2 cellular contexts compared by ENCODE assay signal in the genomic region with DNA sequence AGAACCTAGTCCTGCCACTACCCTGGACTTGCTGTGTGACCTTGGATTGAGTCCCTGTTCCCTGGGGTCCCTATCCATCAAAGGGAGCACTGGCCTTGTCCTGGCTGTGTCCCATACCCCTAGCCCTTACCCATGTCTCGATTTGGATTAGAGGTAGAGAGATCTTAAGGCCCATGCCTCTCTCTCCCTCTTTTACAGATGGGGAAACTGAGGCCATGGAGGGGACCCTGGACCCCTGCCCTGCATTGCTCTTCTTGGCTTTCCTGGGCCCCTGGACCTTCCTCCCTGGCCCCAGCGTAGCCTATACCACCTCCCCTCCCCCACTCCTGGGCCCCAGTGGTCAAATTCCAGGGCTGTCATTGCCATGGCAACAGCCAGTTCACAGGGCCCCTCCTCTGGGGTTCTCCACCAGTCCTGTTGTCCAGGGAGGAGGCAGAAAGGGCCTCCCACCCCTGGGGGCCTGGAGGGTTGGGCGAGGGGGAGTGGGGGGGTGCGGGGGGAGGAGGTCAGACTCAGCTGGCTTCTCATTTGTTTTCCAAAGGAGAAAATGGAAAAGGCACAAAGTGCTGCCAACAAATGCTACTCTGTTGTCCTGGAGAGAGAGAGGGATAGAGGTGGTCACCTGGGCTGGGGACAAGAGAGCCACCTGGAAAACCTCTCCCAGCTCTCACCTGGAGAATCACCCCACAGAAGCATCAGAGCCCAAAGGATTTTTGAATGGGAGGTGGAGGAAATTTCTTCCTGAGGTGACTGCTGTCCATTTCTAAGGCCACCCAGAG.
A peak's percentile ranks its signal among the peaks of the same experiment; 100 is the strongest.
TF ChIP-seq lines count a peak whose summit lies in the region.

No MANE protein-coding gene starts in this region.

TF ChIP-seq in SK-N-SH, 30 proteins besides CTCF, POLR2A, EP300 and RAD21:
- TF ChIP-seq, protein P1, sequence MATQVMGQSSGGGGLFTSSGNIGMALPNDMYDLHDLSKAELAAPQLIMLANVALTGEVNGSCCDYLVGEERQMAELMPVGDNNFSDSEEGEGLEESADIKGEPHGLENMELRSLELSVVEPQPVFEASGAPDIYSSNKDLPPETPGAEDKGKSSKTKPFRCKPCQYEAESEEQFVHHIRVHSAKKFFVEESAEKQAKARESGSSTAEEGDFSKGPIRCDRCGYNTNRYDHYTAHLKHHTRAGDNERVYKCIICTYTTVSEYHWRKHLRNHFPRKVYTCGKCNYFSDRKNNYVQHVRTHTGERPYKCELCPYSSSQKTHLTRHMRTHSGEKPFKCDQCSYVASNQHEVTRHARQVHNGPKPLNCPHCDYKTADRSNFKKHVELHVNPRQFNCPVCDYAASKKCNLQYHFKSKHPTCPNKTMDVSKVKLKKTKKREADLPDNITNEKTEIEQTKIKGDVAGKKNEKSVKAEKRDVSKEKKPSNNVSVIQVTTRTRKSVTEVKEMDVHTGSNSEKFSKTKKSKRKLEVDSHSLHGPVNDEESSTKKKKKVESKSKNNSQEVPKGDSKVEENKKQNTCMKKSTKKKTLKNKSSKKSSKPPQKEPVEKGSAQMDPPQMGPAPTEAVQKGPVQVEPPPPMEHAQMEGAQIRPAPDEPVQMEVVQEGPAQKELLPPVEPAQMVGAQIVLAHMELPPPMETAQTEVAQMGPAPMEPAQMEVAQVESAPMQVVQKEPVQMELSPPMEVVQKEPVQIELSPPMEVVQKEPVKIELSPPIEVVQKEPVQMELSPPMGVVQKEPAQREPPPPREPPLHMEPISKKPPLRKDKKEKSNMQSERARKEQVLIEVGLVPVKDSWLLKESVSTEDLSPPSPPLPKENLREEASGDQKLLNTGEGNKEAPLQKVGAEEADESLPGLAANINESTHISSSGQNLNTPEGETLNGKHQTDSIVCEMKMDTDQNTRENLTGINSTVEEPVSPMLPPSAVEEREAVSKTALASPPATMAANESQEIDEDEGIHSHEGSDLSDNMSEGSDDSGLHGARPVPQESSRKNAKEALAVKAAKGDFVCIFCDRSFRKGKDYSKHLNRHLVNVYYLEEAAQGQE (IDR thresholded peaks at IDR 0.05; ENCODE audit: low read depth, low read length): no peak
- TF ChIP-seq GATA2 (CRISPR knock-in tag; IDR thresholded peaks at IDR 0.05) (no peak), NRF1 (IDR thresholded peaks at IDR 0.05; ENCODE audit: low read depth, low read length) (no peak), FOXM1 (IDR thresholded peaks at IDR 0.05; ENCODE audit: low read depth) (no peak), TAF1 (IDR thresholded peaks at IDR 0.05; ENCODE audit: borderline replicate concordance, low read depth, low read length) (no peak), TEAD4 (IDR thresholded peaks at IDR 0.05; ENCODE audit: borderline replicate concordance, insufficient read depth) (0 out of 2 replicates have a peak, but pooled peaks have one; percentile 24)
- TF ChIP-seq, protein P2, sequence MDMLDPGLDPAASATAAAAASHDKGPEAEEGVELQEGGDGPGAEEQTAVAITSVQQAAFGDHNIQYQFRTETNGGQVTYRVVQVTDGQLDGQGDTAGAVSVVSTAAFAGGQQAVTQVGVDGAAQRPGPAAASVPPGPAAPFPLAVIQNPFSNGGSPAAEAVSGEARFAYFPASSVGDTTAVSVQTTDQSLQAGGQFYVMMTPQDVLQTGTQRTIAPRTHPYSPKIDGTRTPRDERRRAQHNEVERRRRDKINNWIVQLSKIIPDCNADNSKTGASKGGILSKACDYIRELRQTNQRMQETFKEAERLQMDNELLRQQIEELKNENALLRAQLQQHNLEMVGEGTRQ (IDR thresholded peaks at IDR 0.05; ENCODE audit: borderline replicate concordance, low read depth, low read length): no peak
- TF ChIP-seq, protein P3, sequence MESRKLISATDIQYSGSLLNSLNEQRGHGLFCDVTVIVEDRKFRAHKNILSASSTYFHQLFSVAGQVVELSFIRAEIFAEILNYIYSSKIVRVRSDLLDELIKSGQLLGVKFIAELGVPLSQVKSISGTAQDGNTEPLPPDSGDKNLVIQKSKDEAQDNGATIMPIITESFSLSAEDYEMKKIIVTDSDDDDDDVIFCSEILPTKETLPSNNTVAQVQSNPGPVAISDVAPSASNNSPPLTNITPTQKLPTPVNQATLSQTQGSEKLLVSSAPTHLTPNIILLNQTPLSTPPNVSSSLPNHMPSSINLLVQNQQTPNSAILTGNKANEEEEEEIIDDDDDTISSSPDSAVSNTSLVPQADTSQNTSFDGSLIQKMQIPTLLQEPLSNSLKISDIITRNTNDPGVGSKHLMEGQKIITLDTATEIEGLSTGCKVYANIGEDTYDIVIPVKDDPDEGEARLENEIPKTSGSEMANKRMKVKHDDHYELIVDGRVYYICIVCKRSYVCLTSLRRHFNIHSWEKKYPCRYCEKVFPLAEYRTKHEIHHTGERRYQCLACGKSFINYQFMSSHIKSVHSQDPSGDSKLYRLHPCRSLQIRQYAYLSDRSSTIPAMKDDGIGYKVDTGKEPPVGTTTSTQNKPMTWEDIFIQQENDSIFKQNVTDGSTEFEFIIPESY (IDR thresholded peaks at IDR 0.05; ENCODE audit: borderline replicate concordance, low read depth): no peak
- TF ChIP-seq, protein P4, sequence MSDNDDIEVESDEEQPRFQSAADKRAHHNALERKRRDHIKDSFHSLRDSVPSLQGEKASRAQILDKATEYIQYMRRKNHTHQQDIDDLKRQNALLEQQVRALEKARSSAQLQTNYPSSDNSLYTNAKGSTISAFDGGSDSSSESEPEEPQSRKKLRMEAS (IDR thresholded peaks at IDR 0.05; ENCODE audit: low read depth): no peak
TF ChIP-seq in SK-N-SH: peak in this region for 1.

TF ChIP-seq in SK-N-SH treated with all-trans-retinoic acid at 6 μM for 48 hours, 23 proteins besides CTCF, POLR2A, EP300 and RAD21 (continued from another document):
- TF ChIP-seq, protein P5, sequence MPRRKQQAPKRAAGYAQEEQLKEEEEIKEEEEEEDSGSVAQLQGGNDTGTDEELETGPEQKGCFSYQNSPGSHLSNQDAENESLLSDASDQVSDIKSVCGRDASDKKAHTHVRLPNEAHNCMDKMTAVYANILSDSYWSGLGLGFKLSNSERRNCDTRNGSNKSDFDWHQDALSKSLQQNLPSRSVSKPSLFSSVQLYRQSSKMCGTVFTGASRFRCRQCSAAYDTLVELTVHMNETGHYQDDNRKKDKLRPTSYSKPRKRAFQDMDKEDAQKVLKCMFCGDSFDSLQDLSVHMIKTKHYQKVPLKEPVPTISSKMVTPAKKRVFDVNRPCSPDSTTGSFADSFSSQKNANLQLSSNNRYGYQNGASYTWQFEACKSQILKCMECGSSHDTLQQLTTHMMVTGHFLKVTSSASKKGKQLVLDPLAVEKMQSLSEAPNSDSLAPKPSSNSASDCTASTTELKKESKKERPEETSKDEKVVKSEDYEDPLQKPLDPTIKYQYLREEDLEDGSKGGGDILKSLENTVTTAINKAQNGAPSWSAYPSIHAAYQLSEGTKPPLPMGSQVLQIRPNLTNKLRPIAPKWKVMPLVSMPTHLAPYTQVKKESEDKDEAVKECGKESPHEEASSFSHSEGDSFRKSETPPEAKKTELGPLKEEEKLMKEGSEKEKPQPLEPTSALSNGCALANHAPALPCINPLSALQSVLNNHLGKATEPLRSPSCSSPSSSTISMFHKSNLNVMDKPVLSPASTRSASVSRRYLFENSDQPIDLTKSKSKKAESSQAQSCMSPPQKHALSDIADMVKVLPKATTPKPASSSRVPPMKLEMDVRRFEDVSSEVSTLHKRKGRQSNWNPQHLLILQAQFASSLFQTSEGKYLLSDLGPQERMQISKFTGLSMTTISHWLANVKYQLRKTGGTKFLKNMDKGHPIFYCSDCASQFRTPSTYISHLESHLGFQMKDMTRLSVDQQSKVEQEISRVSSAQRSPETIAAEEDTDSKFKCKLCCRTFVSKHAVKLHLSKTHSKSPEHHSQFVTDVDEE (CRISPR knock-in tag; IDR thresholded peaks at IDR 0.05): no peak
- TF ChIP-seq GLIS3 (CRISPR knock-in tag; IDR thresholded peaks at IDR 0.05) (no peak), ZFP30 (CRISPR knock-in tag; IDR thresholded peaks at IDR 0.05) (no peak), ZNF8 (CRISPR knock-in tag; IDR thresholded peaks at IDR 0.05) (no peak), ZNF565 (CRISPR knock-in tag; conservative IDR thresholded peaks at IDR 0.05; ENCODE audit: low read depth) (no peak), TCF4 (CRISPR knock-in tag; IDR thresholded peaks at IDR 0.05; ENCODE audit: borderline replicate concordance) (no peak), ZFP3 (CRISPR knock-in tag; IDR thresholded peaks at IDR 0.05) (no peak), ZC3H10 (CRISPR knock-in tag; IDR thresholded peaks at IDR 0.05) (no peak), ESRRG (CRISPR knock-in tag; IDR thresholded peaks at IDR 0.05) (no peak), CSDC2 (CRISPR knock-in tag; IDR thresholded peaks at IDR 0.05) (no peak), ISL1 (CRISPR knock-in tag; IDR thresholded peaks at IDR 0.05) (no peak), PPARA (CRISPR knock-in tag; IDR thresholded peaks at IDR 0.05; ENCODE audit: borderline replicate concordance) (no peak), TOX (CRISPR knock-in tag; IDR thresholded peaks at IDR 0.05; ENCODE audit: borderline replicate concordance) (no peak), OSR1 (CRISPR knock-in tag; IDR thresholded peaks at IDR 0.05) (no peak), ZNF70 (CRISPR knock-in tag; IDR thresholded peaks at IDR 0.05) (no peak), RARB (CRISPR knock-in tag; IDR thresholded peaks at IDR 0.05) (no peak)
- TF ChIP-seq, protein P6, sequence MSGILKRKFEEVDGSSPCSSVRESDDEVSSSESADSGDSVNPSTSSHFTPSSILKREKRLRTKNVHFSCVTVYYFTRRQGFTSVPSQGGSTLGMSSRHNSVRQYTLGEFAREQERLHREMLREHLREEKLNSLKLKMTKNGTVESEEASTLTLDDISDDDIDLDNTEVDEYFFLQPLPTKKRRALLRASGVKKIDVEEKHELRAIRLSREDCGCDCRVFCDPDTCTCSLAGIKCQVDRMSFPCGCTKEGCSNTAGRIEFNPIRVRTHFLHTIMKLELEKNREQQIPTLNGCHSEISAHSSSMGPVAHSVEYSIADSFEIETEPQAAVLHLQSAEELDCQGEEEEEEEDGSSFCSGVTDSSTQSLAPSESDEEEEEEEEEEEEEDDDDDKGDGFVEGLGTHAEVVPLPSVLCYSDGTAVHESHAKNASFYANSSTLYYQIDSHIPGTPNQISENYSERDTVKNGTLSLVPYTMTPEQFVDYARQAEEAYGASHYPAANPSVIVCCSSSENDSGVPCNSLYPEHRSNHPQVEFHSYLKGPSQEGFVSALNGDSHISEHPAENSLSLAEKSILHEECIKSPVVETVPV (CRISPR knock-in tag; IDR thresholded peaks at IDR 0.05): no peak
- TF ChIP-seq, protein P7, sequence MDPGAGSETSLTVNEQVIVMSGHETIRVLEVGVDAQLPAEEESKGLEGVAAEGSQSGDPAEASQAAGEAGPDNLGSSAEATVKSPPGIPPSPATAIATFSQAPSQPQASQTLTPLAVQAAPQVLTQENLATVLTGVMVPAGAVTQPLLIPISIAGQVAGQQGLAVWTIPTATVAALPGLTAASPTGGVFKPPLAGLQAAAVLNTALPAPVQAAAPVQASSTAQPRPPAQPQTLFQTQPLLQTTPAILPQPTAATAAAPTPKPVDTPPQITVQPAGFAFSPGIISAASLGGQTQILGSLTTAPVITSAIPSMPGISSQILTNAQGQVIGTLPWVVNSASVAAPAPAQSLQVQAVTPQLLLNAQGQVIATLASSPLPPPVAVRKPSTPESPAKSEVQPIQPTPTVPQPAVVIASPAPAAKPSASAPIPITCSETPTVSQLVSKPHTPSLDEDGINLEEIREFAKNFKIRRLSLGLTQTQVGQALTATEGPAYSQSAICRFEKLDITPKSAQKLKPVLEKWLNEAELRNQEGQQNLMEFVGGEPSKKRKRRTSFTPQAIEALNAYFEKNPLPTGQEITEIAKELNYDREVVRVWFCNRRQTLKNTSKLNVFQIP (CRISPR knock-in tag; IDR thresholded peaks at IDR 0.05; ENCODE audit: borderline replicate concordance, low read depth): no peak
- TF ChIP-seq, protein P8, sequence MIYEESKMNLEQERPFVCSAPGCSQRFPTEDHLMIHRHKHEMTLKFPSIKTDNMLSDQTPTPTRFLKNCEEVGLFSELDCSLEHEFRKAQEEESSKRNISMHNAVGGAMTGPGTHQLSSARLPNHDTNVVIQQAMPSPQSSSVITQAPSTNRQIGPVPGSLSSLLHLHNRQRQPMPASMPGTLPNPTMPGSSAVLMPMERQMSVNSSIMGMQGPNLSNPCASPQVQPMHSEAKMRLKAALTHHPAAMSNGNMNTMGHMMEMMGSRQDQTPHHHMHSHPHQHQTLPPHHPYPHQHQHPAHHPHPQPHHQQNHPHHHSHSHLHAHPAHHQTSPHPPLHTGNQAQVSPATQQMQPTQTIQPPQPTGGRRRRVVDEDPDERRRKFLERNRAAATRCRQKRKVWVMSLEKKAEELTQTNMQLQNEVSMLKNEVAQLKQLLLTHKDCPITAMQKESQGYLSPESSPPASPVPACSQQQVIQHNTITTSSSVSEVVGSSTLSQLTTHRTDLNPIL (CRISPR knock-in tag; IDR thresholded peaks at IDR 0.05; ENCODE audit: low read depth): no peak
